Comparison of ENCODE assay signal across 2 cellular contexts in genomic region chr9:18947772-18948391, GRCh38.
A peak's percentile ranks its signal among the peaks of the same experiment; 100 is the strongest.
TF ChIP-seq lines count a peak whose summit lies in the region.

No MANE protein-coding gene starts in this region.

TF ChIP-seq in HEK293, 187 proteins besides CTCF, POLR2A, EP300 and RAD21 (continued from another document):
- TF ChIP-seq ZXDB (tag by site-specific recombination; IDR thresholded peaks at IDR 0.05) (0 out of 2 replicates have a peak, but pooled peaks have one; percentile 31), ZNF221 (tag by site-specific recombination; IDR thresholded peaks at IDR 0.05; ENCODE audit: borderline replicate concordance) (no peak), PRDM10 (tag by site-specific recombination; IDR thresholded peaks at IDR 0.05) (peak; percentile 94), ZNF335 (tag by site-specific recombination; conservative IDR thresholded peaks at IDR 0.05) (no peak), ZNF280D (tag by site-specific recombination; IDR thresholded peaks at IDR 0.05) (no peak)
- TF ChIP-seq, protein P1, sequence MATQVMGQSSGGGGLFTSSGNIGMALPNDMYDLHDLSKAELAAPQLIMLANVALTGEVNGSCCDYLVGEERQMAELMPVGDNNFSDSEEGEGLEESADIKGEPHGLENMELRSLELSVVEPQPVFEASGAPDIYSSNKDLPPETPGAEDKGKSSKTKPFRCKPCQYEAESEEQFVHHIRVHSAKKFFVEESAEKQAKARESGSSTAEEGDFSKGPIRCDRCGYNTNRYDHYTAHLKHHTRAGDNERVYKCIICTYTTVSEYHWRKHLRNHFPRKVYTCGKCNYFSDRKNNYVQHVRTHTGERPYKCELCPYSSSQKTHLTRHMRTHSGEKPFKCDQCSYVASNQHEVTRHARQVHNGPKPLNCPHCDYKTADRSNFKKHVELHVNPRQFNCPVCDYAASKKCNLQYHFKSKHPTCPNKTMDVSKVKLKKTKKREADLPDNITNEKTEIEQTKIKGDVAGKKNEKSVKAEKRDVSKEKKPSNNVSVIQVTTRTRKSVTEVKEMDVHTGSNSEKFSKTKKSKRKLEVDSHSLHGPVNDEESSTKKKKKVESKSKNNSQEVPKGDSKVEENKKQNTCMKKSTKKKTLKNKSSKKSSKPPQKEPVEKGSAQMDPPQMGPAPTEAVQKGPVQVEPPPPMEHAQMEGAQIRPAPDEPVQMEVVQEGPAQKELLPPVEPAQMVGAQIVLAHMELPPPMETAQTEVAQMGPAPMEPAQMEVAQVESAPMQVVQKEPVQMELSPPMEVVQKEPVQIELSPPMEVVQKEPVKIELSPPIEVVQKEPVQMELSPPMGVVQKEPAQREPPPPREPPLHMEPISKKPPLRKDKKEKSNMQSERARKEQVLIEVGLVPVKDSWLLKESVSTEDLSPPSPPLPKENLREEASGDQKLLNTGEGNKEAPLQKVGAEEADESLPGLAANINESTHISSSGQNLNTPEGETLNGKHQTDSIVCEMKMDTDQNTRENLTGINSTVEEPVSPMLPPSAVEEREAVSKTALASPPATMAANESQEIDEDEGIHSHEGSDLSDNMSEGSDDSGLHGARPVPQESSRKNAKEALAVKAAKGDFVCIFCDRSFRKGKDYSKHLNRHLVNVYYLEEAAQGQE (tag by site-specific recombination; IDR thresholded peaks at IDR 0.05), result no peak

TF ChIP-seq in K562, 482 proteins besides CTCF, POLR2A, EP300 and RAD21 (continued from another document):
- TF ChIP-seq, protein P2, sequence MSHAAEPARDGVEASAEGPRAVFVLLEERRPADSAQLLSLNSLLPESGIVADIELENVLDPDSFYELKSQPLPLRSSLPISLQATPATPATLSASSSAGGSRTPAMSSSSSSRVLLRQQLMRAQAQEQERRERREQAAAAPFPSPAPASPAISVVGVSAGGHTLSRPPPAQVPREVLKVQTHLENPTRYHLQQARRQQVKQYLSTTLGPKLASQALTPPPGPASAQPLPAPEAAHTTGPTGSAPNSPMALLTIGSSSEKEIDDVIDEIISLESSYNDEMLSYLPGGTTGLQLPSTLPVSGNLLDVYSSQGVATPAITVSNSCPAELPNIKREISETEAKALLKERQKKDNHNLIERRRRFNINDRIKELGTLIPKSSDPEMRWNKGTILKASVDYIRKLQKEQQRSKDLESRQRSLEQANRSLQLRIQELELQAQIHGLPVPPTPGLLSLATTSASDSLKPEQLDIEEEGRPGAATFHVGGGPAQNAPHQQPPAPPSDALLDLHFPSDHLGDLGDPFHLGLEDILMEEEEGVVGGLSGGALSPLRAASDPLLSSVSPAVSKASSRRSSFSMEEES (CRISPR knock-in tag; IDR thresholded peaks at IDR 0.05), result peak; percentile 26; the same call in 1 of the 2 replicates
- TF ChIP-seq EZH2 (IDR thresholded peaks at IDR 0.05; ENCODE audit: borderline replicate concordance, low read depth, low read length) (no peak), RAD51 (IDR thresholded peaks at IDR 0.05; ENCODE audit: borderline replicate concordance, low read depth) (peak; percentile 15; the same call in 1 of the 2 replicates), NR2C2 (CRISPR knock-in tag; IDR thresholded peaks at IDR 0.05) (no peak), NR2C2 (tag; IDR thresholded peaks at IDR 0.05) (no peak)
TF ChIP-seq in K562: peak in this region for 2.
